20 cellular contexts compared by ENCODE assay signal in the genomic region with DNA sequence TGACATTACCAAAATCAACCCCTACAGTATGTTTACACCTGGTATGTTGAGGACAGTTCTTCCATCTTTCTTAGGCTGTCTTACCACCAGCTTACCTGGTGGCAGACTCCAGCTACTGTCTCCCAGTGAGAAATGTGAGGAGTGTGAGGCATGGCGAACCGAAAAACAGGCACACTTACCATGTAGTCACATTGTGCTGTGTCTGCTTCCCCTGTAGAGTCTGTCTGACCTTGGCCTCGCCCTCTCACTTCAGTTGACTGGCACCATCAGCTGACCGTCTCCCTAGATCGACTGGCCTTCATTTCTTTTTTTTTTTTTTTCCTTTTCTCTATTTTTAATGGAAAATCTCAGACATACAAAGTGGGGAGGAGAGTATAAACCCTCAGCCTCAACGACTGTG. TPM values are rescaled to one million over a fixed set of nuclear protein-coding genes. Genes with fewer than 3 reads are reported as not detected.
DNase-seq lines count a peak whose midpoint lies in the region; ATAC-seq, FAIRE-seq and TF ChIP-seq lines count a peak whose summit lies in the region.
"Had no signal": no experiment of that assay in that cellular context is flagged by ENCODE, and none has a peak within 500 bp of the region (broad histone marks: within the 10 kb centered on the region; RNA-seq: fewer than 3 reads in every experiment).

No MANE protein-coding gene starts in this region.

- no peaks in the 10 kb centered on the region for H3K9me3 ChIP-seq in right cardiac atrium (ENCODE audit: control insufficient read depth, low read length)
- H3K9me3 ChIP-seq in H9 (ENCODE audit: control insufficient read depth, low read depth, low read length), result no peaks in the 10 kb centered on the region
- no peaks in the 10 kb centered on the region for H3K9me3 ChIP-seq in H1 (ENCODE audit: insufficient read depth in 2 of 2, low read depth in 1 of 2, low read length in 1 of 2)
- no peaks in the 10 kb centered on the region for H3K9me3 ChIP-seq in HepG2 (ENCODE audit: low read length)

- H3K56ac ChIP-seq in H9 (ENCODE audit: insufficient read length, low read depth, low read length), result no peak overlapping the region
- H3K56ac ChIP-seq in H1 (replicated peaks; ENCODE audit: insufficient read length, low read depth, low read length), result no peak overlapping the region
- peak overlapping the region; percentile 67 for H3K56ac ChIP-seq in mesendoderm (ENCODE audit: low read length)

- no peak overlapping the region for H3K14ac ChIP-seq in H9 (ENCODE audit: insufficient read depth, low read length)
- no peak overlapping the region for H3K14ac ChIP-seq in H1 (ENCODE audit: insufficient read length)

- peaks cover 0 to 10% of the 10 kb centered on the region in 2 experiments; a peak in 2 of 5 replicates for H3K9me3 Mint-ChIP-seq in H9
- H3K9me3 Mint-ChIP-seq: CD8-positive, alpha-beta T cell; IgD-negative memory B cell had no signal

- H3K9ac ChIP-seq in H9 (ENCODE audit: extremely low read depth, insufficient read length, low read length), result peak overlapping the region; percentile 35
- no peak overlapping the region for H3K9ac ChIP-seq in H1 (replicated peaks in 1 of 4; ENCODE audit: extremely low read depth in 1 of 4, low read depth in 3 of 4, low read length in 3 of 4)
- H3K9ac ChIP-seq in mesendoderm (ENCODE audit: low read length), result no peak overlapping the region
- H3K9ac ChIP-seq in HepG2 (ENCODE audit: insufficient read depth, low read depth, low read length), result no peak overlapping the region

- POLR2A ChIA-PET in H1 (lab: Charles Lee; ENCODE audit: partially characterized antibody), result no interaction called here
- POLR2A ChIA-PET in HepG2 (lab: Yijun Ruan, JAX), result no interaction called here

- no peak overlapping the region for H3K4me3 Mint-ChIP-seq in H9
- H3K4me3 Mint-ChIP-seq: CD14-positive monocyte; CD8-positive, alpha-beta T cell had no signal

- no TSS peak for BruUV-seq in HepG2 (replicated peaks; lab: Mats Ljungman, UMichigan)

- H3K4me1 ChIP-seq in right cardiac atrium (ENCODE audit: control insufficient read depth, insufficient read depth, low read length), result peaks cover 6% of the 10 kb centered on the region
- peaks cover 12% of the 10 kb centered on the region; the same call in 1 of the 2 replicates for H3K4me1 ChIP-seq in H9 (ENCODE audit: insufficient read depth, low read length)
- H3K4me1 ChIP-seq in H1 (replicated peaks in 1 of 4; ENCODE audit: control insufficient read depth in 3 of 4, insufficient read depth in 4 of 4, low read length in 3 of 4), result peaks cover 0 to 5% (median 3%) of the 10 kb centered on the region in 4 experiments; a peak in 3 of 7 replicates
- H3K4me1 ChIP-seq in mesendoderm (ENCODE audit: control insufficient read depth, low read depth, low read length), result peaks cover 5% of the 10 kb centered on the region
- H3K4me1 ChIP-seq in HepG2 (ENCODE audit: insufficient read depth, low read length), result peaks cover 29% of the 10 kb centered on the region

- TF ChIP-seq RAD21 in H1 (IDR thresholded peaks at IDR 0.05 in 1 of 2, conservative IDR thresholded peaks at IDR 0.05 in 1 of 2; ENCODE audit: low read depth in 2 of 2, low read length in 2 of 2) (no peak), HepG2 (CRISPR knock-in tag; IDR thresholded peaks at IDR 0.05) (no peak)

- no peaks in the 10 kb centered on the region; the same call in 1 of the 2 replicates for H3K27me3 Mint-ChIP-seq in H9 (ENCODE audit: low read depth)
- H3K27me3 Mint-ChIP-seq: IgD-negative memory B cell had no signal

- no peak overlapping the region for H3T11ph ChIP-seq in H9 (ENCODE audit: low read length)

- intact Hi-C loops in Right ventricle myocardium superior (cut with DNase I) (no loop called here), right cardiac atrium (cut with DNase I) (no loop called here), HepG2 (cut with micrococcal nuclease; ENCODE audit: unreplicated experiment) (no loop called here)

- H3K23me2 ChIP-seq in H9 (ENCODE audit: insufficient read length, low read depth, low read length, poor library complexity, severe bottlenecking) (peaks cover 5% of the 10 kb centered on the region), H1 (ENCODE audit: low read depth, low read length) (peaks cover 3% of the 10 kb centered on the region; the same call in 1 of the 2 replicates)

- H2BK15ac ChIP-seq in H9 (ENCODE audit: low read depth, low read length) (no peak overlapping the region), H1 (ENCODE audit: low read length) (0 out of 2 replicates have a peak overlapping the region, but pooled peaks have one; percentile 40), mesendoderm (replicated peaks; ENCODE audit: low read depth) (no peak overlapping the region)

- ATAC-seq in Right ventricle myocardium superior (ENCODE audit: poor library complexity) (peak; percentile 53), right cardiac atrium (no peak), HG02798 (IDR thresholded peaks at IDR 0.05; ENCODE audit: poor library complexity, unreplicated experiment) (no peak), HepG2 (no peak)
- ATAC-seq: CD8-positive, alpha-beta T cell had no signal

- H2BK20ac ChIP-seq in H9 (ENCODE audit: low read depth, low read length, poor library complexity, severe bottlenecking) (no peak overlapping the region), H1 (ENCODE audit: low read length) (no peak overlapping the region)

- H2BK12ac ChIP-seq in H9 (ENCODE audit: insufficient read length, low read depth, low read length) (no peak overlapping the region), H1 (ENCODE audit: low read depth, low read length) (no peak overlapping the region)

- no peak overlapping the region for H2AK5ac ChIP-seq in H9 (ENCODE audit: insufficient read length, low read length)
- H2AK5ac ChIP-seq in H1 (ENCODE audit: low read depth, low read length), result 0 out of 2 replicates have a peak overlapping the region, but pooled peaks have one; percentile 68
- peak overlapping the region; percentile 77 for H2AK5ac ChIP-seq in mesendoderm (ENCODE audit: low read length)

- H4K8ac ChIP-seq in H9 (replicated peaks; ENCODE audit: insufficient read length, low read depth, low read length) (peak overlapping the region; percentile 86), H1 (ENCODE audit: extremely low read depth, insufficient read depth, low read length) (no peak overlapping the region), mesendoderm (ENCODE audit: low read depth, low read length) (no peak overlapping the region)

- H3K4me3 ChIP-seq in right cardiac atrium (ENCODE audit: low read length), result no peak overlapping the region
- H3K4me3 ChIP-seq in H1 (ENCODE audit: extremely low read depth in 1 of 4, insufficient read depth in 2 of 4, low read depth in 3 of 4, low read length in 4 of 4), result no peak overlapping the region
- no peak overlapping the region for H3K4me3 ChIP-seq in mesendoderm (ENCODE audit: low read length)
- H3K4me3 ChIP-seq in HepG2 (replicated peaks in 1 of 3; ENCODE audit: insufficient read depth in 1 of 3, low read depth in 2 of 3, low read length in 3 of 3), result no peak overlapping the region

- H4K20me1 ChIP-seq in H9 (ENCODE audit: control insufficient read depth, insufficient read depth, insufficient read length), result peaks cover 2% of the 10 kb centered on the region
- no peaks in the 10 kb centered on the region for H4K20me1 ChIP-seq in H1 (replicated peaks in 1 of 2; ENCODE audit: control insufficient read depth in 1 of 2, insufficient read depth in 2 of 2, low read length in 2 of 2)
- no peaks in the 10 kb centered on the region; the same call in 1 of the 2 replicates for H4K20me1 ChIP-seq in HepG2 (ENCODE audit: insufficient read depth, low read length)

- CTCF ChIA-PET in H1 (lab: Charles Lee; ENCODE audit: partially characterized antibody), result interaction anchor here (0.7 to 3.6 kb wide), 5 partner anchors 11 to 176 kb away, joined by 3 to 18 read pairs (median 5); no protein-coding TSS in a partner anchor
- CTCF ChIA-PET in HepG2 (lab: Yijun Ruan, JAX; ENCODE audit: low intra/inter-chr PET ratio, low total read pairs), result no interaction called here

- H3K18ac ChIP-seq in H9 (ENCODE audit: insufficient read length, low read depth, low read length), result no peak overlapping the region
- H3K18ac ChIP-seq in H1 (ENCODE audit: extremely low read depth, low read length), result no peak overlapping the region
- H3K18ac ChIP-seq in mesendoderm (ENCODE audit: low read length), result peak overlapping the region; percentile 7

- H3K23ac ChIP-seq in H9 (ENCODE audit: insufficient read length, low read depth, low read length) (no peak overlapping the region), H1 (ENCODE audit: insufficient read length) (no peak overlapping the region), mesendoderm (ENCODE audit: low read length) (no peak overlapping the region)

- H3K4ac ChIP-seq in H9 (ENCODE audit: low read depth, low read length) (no peak overlapping the region), H1 (replicated peaks; ENCODE audit: insufficient read length, low read depth, low read length) (no peak overlapping the region), mesendoderm (ENCODE audit: low read depth, low read length) (peak overlapping the region; percentile 84)

- H3K36me3 ChIP-seq in H1 (ENCODE audit: control insufficient read depth in 2 of 4, insufficient read depth in 4 of 4, low read length in 3 of 4) (no peaks in the 10 kb centered on the region), mesendoderm (ENCODE audit: control insufficient read depth, insufficient read depth, low read length) (no peaks in the 10 kb centered on the region), HepG2 (replicated peaks in 1 of 2; ENCODE audit: control insufficient read depth in 1 of 2, insufficient read depth in 2 of 2, low read length in 2 of 2) (no peaks in the 10 kb centered on the region; a peak in 1 of 5 replicates)

- H3K79me2 ChIP-seq in H9 (ENCODE audit: insufficient read depth, low read length), result peaks cover 7% of the 10 kb centered on the region; the same call in 1 of the 2 replicates
- H3K79me2 ChIP-seq in H1 (ENCODE audit: control insufficient read depth in 1 of 2, insufficient read depth in 2 of 2, low read length in 2 of 2), result peaks cover 0 to 36% of the 10 kb centered on the region in 2 experiments; a peak in 2 of 4 replicates
- peaks cover 8% of the 10 kb centered on the region for H3K79me2 ChIP-seq in mesendoderm (ENCODE audit: control insufficient read depth, insufficient read depth, low read length)
- peaks cover 68% of the 10 kb centered on the region for H3K79me2 ChIP-seq in HepG2 (ENCODE audit: insufficient read depth, low read length)

- H3K79me1 ChIP-seq in H9 (ENCODE audit: insufficient read depth, low read depth, low read length, poor library complexity, severe bottlenecking) (no peaks in the 10 kb centered on the region), H1 (ENCODE audit: low read depth, low read length) (peaks cover 6% of the 10 kb centered on the region; the same call in 1 of the 2 replicates), mesendoderm (ENCODE audit: low read length) (peaks cover 11% of the 10 kb centered on the region)

- no peak overlapping the region for H2BK120ac ChIP-seq in H9 (ENCODE audit: low read depth, low read length, poor library complexity, severe bottlenecking)
- H2BK120ac ChIP-seq in H1 (replicated peaks; ENCODE audit: low read depth, low read length), result no peak overlapping the region
- H2BK120ac ChIP-seq in mesendoderm (ENCODE audit: low read depth, low read length), result no peak overlapping the region

- WGBS in right cardiac atrium, result 93% methylated on average over 6 of the region's 6 CpGs
- no CpG with 5 or more reads among the region's 6 CpGs for WGBS in H9 (ENCODE audit: extremely low coverage, insufficient read length, low lambda C conversion rate)
- 92% methylated on average over 6 of the region's 6 CpGs; no CpG with 5 or more reads in 1 of the 2 experiments for WGBS in H1 (ENCODE audit: extremely low coverage in 1 of 2, insufficient coverage in 1 of 2, insufficient read length in 1 of 2, insufficient replicate concordance in 2 of 2, low coverage in 1 of 2, low lambda C conversion rate in 2 of 2, missing lambda C conversion rate in 1 of 2), 2 experiments
- WGBS in mesendoderm (ENCODE audit: extremely low coverage, insufficient coverage, low lambda C conversion rate), result no CpG with 5 or more reads among the region's 6 CpGs
- 95% methylated on average over 6 of the region's 6 CpGs for WGBS in HepG2 (ENCODE audit: low lambda C conversion rate)

- H4K5ac ChIP-seq in H9 (ENCODE audit: insufficient read length, low read depth, low read length) (no peak overlapping the region), H1 (ENCODE audit: insufficient read length, low read depth, low read length) (no peak overlapping the region), mesendoderm (ENCODE audit: low read length) (no peak overlapping the region)

- H3K27me3 ChIP-seq in right cardiac atrium (ENCODE audit: control insufficient read depth, insufficient read depth) (no peaks in the 10 kb centered on the region), H9 (ENCODE audit: insufficient read depth, low read length) (no peaks in the 10 kb centered on the region), H1 (replicated peaks in 1 of 4; ENCODE audit: control insufficient read depth in 3 of 4, extremely low read depth in 1 of 4, insufficient read depth in 3 of 4, low read length in 3 of 4) (no peaks in the 10 kb centered on the region), mesendoderm (ENCODE audit: insufficient read depth, low read length, poor library complexity) (no peaks in the 10 kb centered on the region), HepG2 (ENCODE audit: control insufficient read depth in 1 of 2, insufficient read depth in 2 of 2, low read length in 2 of 2) (no peaks in the 10 kb centered on the region; a peak in 1 of 5 replicates)

- no peak overlapping the region for H2BK5ac ChIP-seq in H9 (ENCODE audit: insufficient read length, low read length)
- H2BK5ac ChIP-seq in H1 (ENCODE audit: low read depth, low read length), result peak overlapping the region; percentile 28
- H2BK5ac ChIP-seq in mesendoderm (ENCODE audit: low read length), result peak overlapping the region; percentile 49

- TF ChIP-seq EP300 in H1 (IDR thresholded peaks at IDR 0.05; ENCODE audit: borderline replicate concordance in 1 of 2, low read depth in 2 of 2, low read length in 2 of 2) (no peak), HepG2 (IDR thresholded peaks at IDR 0.05; ENCODE audit: low read depth in 2 of 2, low read length in 2 of 2) (no peak), HepG2 (CRISPR knock-in tag; IDR thresholded peaks at IDR 0.05; ENCODE audit: borderline replicate concordance) (no peak)

- H4K91ac ChIP-seq in H9 (ENCODE audit: insufficient read length, low read depth, low read length) (no peak overlapping the region), H1 (replicated peaks; ENCODE audit: insufficient read length, low read length) (no peak overlapping the region)

- FAIRE-seq in H1 (lab: Jason Lieb, UNC) (no peak), HepG2 (lab: Jason Lieb, UNC) (no peak)
- FAIRE-seq: D721Med, G401.6, GM12891 had no signal

- H3K27ac Mint-ChIP-seq in H9, result peak overlapping the region in 1 of 3 experiments; percentile 85; a peak in 2 of 7 replicates
- H3K27ac Mint-ChIP-seq: CD8-positive, alpha-beta T cell had no signal

- in situ Hi-C loops in HepG2 (cut with HindIII; ENCODE audit: extremely low pct_ligation_motif_present, low pct_unique_long_range_greater_than_20kb), result no loop called here

- H3K4me1 Mint-ChIP-seq in H9, result peaks cover 40 to 58% of the 10 kb centered on the region in 2 experiments

- no peak for TF ChIP-seq CTCF in H9 (conservative IDR thresholded peaks at IDR 0.05)
- no peak for TF ChIP-seq CTCF in H1 (IDR thresholded peaks at IDR 0.05; ENCODE audit: control extremely low read depth in 1 of 3, insufficient read depth in 1 of 3, low read depth in 1 of 3, low read length in 3 of 3)
- no peak for TF ChIP-seq CTCF in HepG2 (CRISPR knock-in tag; IDR thresholded peaks at IDR 0.05)

- no peak overlapping the region for H2AFZ ChIP-seq in H9 (ENCODE audit: low read length)
- no peak overlapping the region for H2AFZ ChIP-seq in H1 (ENCODE audit: low read length)
- H2AFZ ChIP-seq in HepG2 (ENCODE audit: low read length), result no peak overlapping the region

- TF ChIP-seq POLR2A in H1 (IDR thresholded peaks at IDR 0.05; ENCODE audit: control extremely low read depth in 1 of 2, low read depth in 2 of 2, low read length in 2 of 2) (no peak), HepG2 (IDR thresholded peaks at IDR 0.05; ENCODE audit: insufficient read depth in 1 of 2, low read depth in 2 of 2, low read length in 2 of 2) (no peak)

- peaks cover 7 to 13% (median 9%) of the 10 kb centered on the region in 3 experiments; a peak in 5 of 7 replicates for H3K36me3 Mint-ChIP-seq in H9 (ENCODE audit: insufficient read depth in 1 of 3, low read depth in 3 of 3)
- H3K36me3 Mint-ChIP-seq: CD14-positive monocyte had no signal

- H3K27ac ChIP-seq in right cardiac atrium (ENCODE audit: low read length), result no peak overlapping the region
- no peak overlapping the region for H3K27ac ChIP-seq in H9 (ENCODE audit: insufficient read length, low read depth, low read length)
- no peak overlapping the region for H3K27ac ChIP-seq in H1 (ENCODE audit: low read depth, low read length)
- no peak overlapping the region for H3K27ac ChIP-seq in mesendoderm (ENCODE audit: low read depth, low read length)
- no peak overlapping the region for H3K27ac ChIP-seq in HepG2 (ENCODE audit: extremely low read length, insufficient read depth, low read length)
- H3K27ac ChIP-seq: 22Rv1 had no signal

- DNase-seq in Right ventricle myocardium superior, result no peak
- no peak for DNase-seq in right cardiac atrium
- no peak for DNase-seq in H9
- no peak for DNase-seq in H1 (ENCODE audit: low read depth in 1 of 2, low spot score in 2 of 2)
- DNase-seq in mesendoderm, result no peak
- no peak for DNase-seq in HepG2 (ENCODE audit: low spot score)
- DNase-seq: CD8-positive, alpha-beta T cell; COR-L47; DMS153; DMS79 treated with DMSO at 0.1 percent for 48 hours; EL; GOT3; HCEC 1CT had no signal

- no peak overlapping the region for H3K4me2 ChIP-seq in H9 (ENCODE audit: insufficient read depth, insufficient read length, low read length)
- no peak overlapping the region for H3K4me2 ChIP-seq in H1 (ENCODE audit: insufficient read depth in 1 of 2, low read depth in 2 of 2, low read length in 2 of 2)
- H3K4me2 ChIP-seq in mesendoderm (ENCODE audit: low read length), result no peak overlapping the region
- H3K4me2 ChIP-seq in HepG2 (ENCODE audit: low read depth, low read length), result no peak overlapping the region

RNA-seq across cellular contexts. Expression of gene ACO1, which starts 4.9 kb away (rescaled TPM):
- 63.0 TPM for total RNA-seq in Right ventricle myocardium superior
- total RNA-seq in right cardiac atrium, result 10 to 100 TPM; 42.2 to 46.3 (median 43.3) TPM
- 25.3 TPM for polyA plus RNA-seq in right cardiac atrium
- 44.5 and 45.0 TPM in 2 replicates for total RNA-seq in H9 (2021)
- total RNA-seq in H1 (2021; fragmentation: NEBNext Ultra II Directional; extraction: Animal tissue kit (Norgen Biotek cat#: 25700)), result 45.4 and 49.8 TPM in 2 replicates
- 29.3 and 39.3 TPM in 2 replicates for polyA plus RNA-seq in H1 (2011; rRNA removed)
- polyA plus RNA-seq in H1 (2011; cell fraction: cytosol; rRNA removed), result 38.9 TPM
- polyA plus RNA-seq in H1 (2011; cell fraction: nucleus; rRNA removed), result 26.6 TPM
- polyA plus RNA-seq in H1 (2012, experiment 1 of 2), result 42.3 to 46.9 TPM (median 43.8 TPM) in 4 replicates
- polyA plus RNA-seq in H1 (2012, experiment 2 of 2), result 9.1 TPM
- polyA plus RNA-seq in H1 (2013, experiment 1 of 2), result 33.5 TPM
- polyA plus RNA-seq in H1 (2013, experiment 2 of 2), result 32.2 TPM
- 59.1 and 87.4 TPM in 2 replicates for polyA minus RNA-seq in H1 (2011; rRNA and poly(A)+ RNA removed)
- polyA minus RNA-seq in H1 (2011; cell fraction: cytosol; rRNA and poly(A)+ RNA removed), result 18.2 TPM
- 21.0 TPM for polyA minus RNA-seq in H1 (2011; cell fraction: nucleus; rRNA and poly(A)+ RNA removed)
- polyA plus RNA-seq in mesendoderm (2013, experiment 1 of 2), result 23.5 TPM
- 23.6 TPM for polyA plus RNA-seq in mesendoderm (2013, experiment 2 of 2)
- 48.2 and 68.9 TPM in 2 replicates for total RNA-seq in HepG2 (2016; rRNA removed; fragmentation: Illumina TruSeq; extraction: Trizol)
- total RNA-seq in HepG2 (2016; cell fraction: cytosol; rRNA removed; fragmentation: Illumina TruSeq; extraction: Trizol; ENCODE audit: low read depth), result 2.2 and 2.8 TPM in 2 replicates
- 47.4 and 67.6 TPM in 2 replicates for total RNA-seq in HepG2 (2016; cell fraction: insoluble cytoplasmic fraction; rRNA removed; fragmentation: Illumina TruSeq; extraction: Trizol)
- total RNA-seq in HepG2 (2016; cell fraction: membrane; rRNA removed; fragmentation: Illumina TruSeq; extraction: Trizol), result 12.2 and 12.8 TPM in 2 replicates
- 29.5 and 29.9 TPM in 2 replicates for total RNA-seq in HepG2 (2016; cell fraction: nucleus; rRNA removed; fragmentation: Illumina TruSeq; extraction: Trizol)
- polyA plus RNA-seq in HepG2 (2011; rRNA removed), result 18.2 and 20.1 TPM in 2 replicates
- 16.7 and 19.7 TPM in 2 replicates for polyA plus RNA-seq in HepG2 (2011; cell fraction: cytosol; rRNA removed)
- polyA plus RNA-seq in HepG2 (2011; cell fraction: nucleus; rRNA removed), result 9.5 and 11.8 TPM in 2 replicates
- polyA plus RNA-seq in HepG2 (2012), result 16.9 and 21.1 TPM in 2 replicates
- polyA plus RNA-seq in HepG2 (2016; cell fraction: cytosol; fragmentation: Illumina TruSeq; extraction: Trizol; ENCODE audit: low read depth), result 1.9 and 2.4 TPM in 2 replicates
- polyA plus RNA-seq in HepG2 (2016; cell fraction: insoluble cytoplasmic fraction; fragmentation: Illumina TruSeq; extraction: Trizol; ENCODE audit: low read depth), result 48.7 and 51.7 TPM in 2 replicates
- polyA plus RNA-seq in HepG2 (2016; cell fraction: membrane; fragmentation: Illumina TruSeq; extraction: Trizol; ENCODE audit: low read depth), result 5.4 and 5.5 TPM in 2 replicates
- 19.4 and 21.0 TPM in 2 replicates for polyA plus RNA-seq in HepG2 (2016; cell fraction: nucleus; fragmentation: Illumina TruSeq; extraction: Trizol; ENCODE audit: insufficient read depth, low read depth)
- 33.7 and 43.0 TPM in 2 replicates for polyA minus RNA-seq in HepG2 (2011; rRNA and poly(A)+ RNA removed; ENCODE audit: low replicate concordance)
- polyA minus RNA-seq in HepG2 (2011; cell fraction: cytosol; rRNA and poly(A)+ RNA removed), result 21.6 and 23.6 TPM in 2 replicates
- 26.0 and 30.2 TPM in 2 replicates for polyA minus RNA-seq in HepG2 (2011; cell fraction: nucleus; rRNA and poly(A)+ RNA removed)
